27 cellular contexts compared by ENCODE assay signal in genomic region chr17:78644259-78644658, GRCh38.
"Had no signal": no experiment of that assay in that cellular context is flagged by ENCODE, and none has a peak within 500 bp of the region (broad histone marks: within the 10 kb centered on the region; RNA-seq: fewer than 3 reads in every experiment).

No MANE protein-coding gene starts in this region.

- H2AFZ ChIP-seq: hepatocyte had no signal

- H3K4me2 ChIP-seq: hepatocyte had no signal

- H3K4me3 ChIP-seq: adrenal gland, ascending aorta, esophagus muscularis mucosa, hepatocyte, left lung, lung, prostate gland, suprapubic skin, transverse colon had no signal

- H3K79me2 ChIP-seq: hepatocyte had no signal

- H3K27me3 Mint-ChIP-seq: activated CD4-positive, alpha-beta T cell treated with anti-CD3 and anti-CD28 coated beads, Interleukin-2, amount 10 ng/mL, durations not matched to agents 24 days and 14 days had no signal

- H3K36me3 Mint-ChIP-seq: mesothelial cell of epicardium; natural killer cell treated with Interleukin-12 subunit alpha and Interleukin-12 subunit beta and Interleukin-15 and Interleukin-18, amount 100 ng/mL, for 72 hours had no signal

- H3K27ac Mint-ChIP-seq: activated CD4-positive, alpha-beta memory T cell treated with anti-CD3 and anti-CD28 coated beads, Interleukin-2, amount 10 ng/mL, durations not matched to agents 7 days and 5 days; activated CD4-positive, alpha-beta T cell treated with anti-CD3 and anti-CD28 coated beads, Interleukin-2, amount 10 ng/mL, durations not matched to agents 24 days and 14 days; activated naive CD8-positive, alpha-beta T cell; effector memory CD8-positive, alpha-beta T cell; immature natural killer cell; mesothelial cell of epicardium; natural killer cell treated with Interleukin-12 subunit alpha and Interleukin-12 subunit beta and Interleukin-15 and Interleukin-18, amount 100 ng/mL, for 72 hours; stimulated activated naive CD8-positive, alpha-beta T cell treated with anti-CD3 and anti-CD28 coated beads, Interleukin-15, amount 100 ng/mL, for 72 hours had no signal

- ATAC-seq: effector memory CD8-positive, alpha-beta T cell; left lung; natural killer cell treated with Interleukin-12 subunit alpha and Interleukin-12 subunit beta and Interleukin-15 and Interleukin-18, amount 100 ng/mL, for 72 hours; SK-N-SH treated with all-trans-retinoic acid at 6 μM for 48 hours; stimulated activated naive CD8-positive, alpha-beta T cell treated with anti-CD3 and anti-CD28 coated beads, Interleukin-15, amount 100 ng/mL, for 72 hours had no signal

- H3K9me3 ChIP-seq: adrenal gland, ascending aorta, esophagus muscularis mucosa, prostate gland, suprapubic skin, transverse colon had no signal

- H3K27ac ChIP-seq: ascending aorta, brain microvascular endothelial cell, esophagus muscularis mucosa, hepatocyte, prostate gland, suprapubic skin, transverse colon had no signal

- DNase-seq: activated CD4-positive, alpha-beta memory T cell treated with anti-CD3 and anti-CD28 coated beads, Interleukin-2, amount 10 ng/mL, durations not matched to agents 7 days and 5 days; activated CD4-positive, alpha-beta T cell treated with anti-CD3 and anti-CD28 coated beads, Interleukin-2, amount 10 ng/mL, durations not matched to agents 24 days and 14 days; activated CD4-positive, CD25-positive, alpha-beta regulatory T cell; activated gamma-delta T cell treated with Interleukin-2 at 50 U/mL for 16 hours; adrenal gland; brain microvascular endothelial cell; caudate nucleus; effector memory CD8-positive, alpha-beta T cell; glutamatergic neuron; immature natural killer cell; kidney glomerular epithelial cell; left lung; stimulated activated CD4-positive, alpha-beta T cell treated with anti-CD3 and anti-CD28 coated beads, Interleukin-12 subunit alpha, Interleukin-12 subunit beta, amount 100 ng/mL, for 4 hours; stimulated activated CD4-positive, alpha-beta T cell treated with anti-CD3 and anti-CD28 coated beads, Interleukin-1b, Interleukin-23, amount 100 ng/mL, for 48 hours; stimulated activated naive CD8-positive, alpha-beta T cell treated with anti-CD3 and anti-CD28 coated beads, Interleukin-15, amount 100 ng/mL, for 72 hours; T1000; transverse colon had no signal

- H3K9me3 Mint-ChIP-seq: mesothelial cell of epicardium; natural killer cell treated with Interleukin-12 subunit alpha and Interleukin-12 subunit beta and Interleukin-15 and Interleukin-18, amount 100 ng/mL, for 72 hours had no signal

- H3K4me3 Mint-ChIP-seq: activated CD4-positive, alpha-beta memory T cell treated with anti-CD3 and anti-CD28 coated beads, Interleukin-2, amount 10 ng/mL, durations not matched to agents 7 days and 5 days; activated CD4-positive, alpha-beta T cell treated with anti-CD3 and anti-CD28 coated beads, Interleukin-2, amount 10 ng/mL, durations not matched to agents 24 days and 14 days; activated naive CD8-positive, alpha-beta T cell; effector memory CD8-positive, alpha-beta T cell; immature natural killer cell; mesothelial cell of epicardium; natural killer cell treated with Interleukin-12 subunit alpha and Interleukin-12 subunit beta and Interleukin-15 and Interleukin-18, amount 100 ng/mL, for 72 hours; stimulated activated naive CD8-positive, alpha-beta T cell treated with anti-CD3 and anti-CD28 coated beads, Interleukin-15, amount 100 ng/mL, for 72 hours had no signal

- H3K27me3 ChIP-seq: adrenal gland, ascending aorta, brain microvascular endothelial cell, esophagus muscularis mucosa, hepatocyte, left lung had no signal

- H3K4me1 ChIP-seq: adrenal gland, ascending aorta, prostate gland, suprapubic skin, transverse colon had no signal

- H3K36me3 ChIP-seq: adrenal gland, ascending aorta, brain microvascular endothelial cell, esophagus muscularis mucosa, left lung, prostate gland, suprapubic skin, transverse colon had no signal
